In the genomic region with DNA sequence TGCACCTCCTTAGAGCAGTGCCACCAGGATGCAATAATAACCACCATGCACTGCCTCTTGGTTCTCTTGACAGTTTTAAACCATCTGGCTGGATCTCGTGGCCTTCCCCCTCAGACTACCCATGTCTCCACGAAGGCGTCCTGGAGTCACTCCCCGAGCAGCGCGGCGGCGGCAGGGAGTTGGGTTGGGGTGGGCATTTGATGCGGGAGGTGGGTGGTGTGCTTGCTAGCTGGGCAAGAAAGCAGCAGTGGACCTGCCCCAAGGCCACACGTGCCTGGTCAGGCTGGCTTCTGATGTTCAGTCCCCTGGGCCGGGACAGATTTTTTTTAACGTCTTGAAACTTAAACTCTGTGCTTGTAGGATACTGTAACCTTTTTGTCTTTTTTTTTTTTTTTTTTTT, we compare ENCODE assay signal across 15 cellular contexts.
"Had no signal": no experiment of that assay in that cellular context is flagged by ENCODE, and none has a peak within 500 bp of the region (broad histone marks: within the 10 kb centered on the region; RNA-seq: fewer than 3 reads in every experiment).

No MANE protein-coding gene starts in this region.

- H3K9me3 Mint-ChIP-seq: dendritic cell treated with granulocyte-macrophage colony-stimulating factor and Interleukin-4, amounts not matched to agents 40 ng/mL and 50 ng/mL, for 4 days had no signal

- DNase-seq: activated CD4-positive, alpha-beta T cell treated with anti-CD3 and anti-CD28 coated beads, Interleukin-2, amount 50 U/mL, for 1 hour; activated CD8-positive, alpha-beta memory T cell treated with anti-CD3 and anti-CD28 coated beads for 24 hours; effector CD8-positive, alpha-beta T cell; heart right ventricle; left ventricle myocardium inferior; psoas muscle; T1000; upper lobe of right lung had no signal

- ATAC-seq: gastroesophageal sphincter, heart right ventricle, psoas muscle, right cardiac atrium, upper lobe of right lung had no signal

- H3K4me3 ChIP-seq: cardiac muscle cell, esophagus muscularis mucosa, gastroesophageal sphincter, heart right ventricle, left ventricle myocardium inferior, psoas muscle, skin epidermis, upper lobe of right lung had no signal

- H3K27me3 Mint-ChIP-seq: activated naive CD8-positive, alpha-beta T cell; dendritic cell treated with granulocyte-macrophage colony-stimulating factor and Interleukin-4, amounts not matched to agents 40 ng/mL and 50 ng/mL, for 4 days had no signal

- H3K27ac Mint-ChIP-seq: activated naive CD8-positive, alpha-beta T cell had no signal

- H3K4me3 Mint-ChIP-seq: activated naive CD8-positive, alpha-beta T cell; dendritic cell treated with granulocyte-macrophage colony-stimulating factor and Interleukin-4, amounts not matched to agents 40 ng/mL and 50 ng/mL, for 4 days had no signal

- H3K27me3 ChIP-seq: cardiac muscle cell, esophagus muscularis mucosa, gastroesophageal sphincter, heart right ventricle, upper lobe of right lung had no signal

- H3K9me3 ChIP-seq: esophagus muscularis mucosa, gastroesophageal sphincter, heart right ventricle, left ventricle myocardium inferior, psoas muscle, upper lobe of right lung had no signal
